21 cellular contexts compared by ENCODE assay signal in the genomic region with DNA sequence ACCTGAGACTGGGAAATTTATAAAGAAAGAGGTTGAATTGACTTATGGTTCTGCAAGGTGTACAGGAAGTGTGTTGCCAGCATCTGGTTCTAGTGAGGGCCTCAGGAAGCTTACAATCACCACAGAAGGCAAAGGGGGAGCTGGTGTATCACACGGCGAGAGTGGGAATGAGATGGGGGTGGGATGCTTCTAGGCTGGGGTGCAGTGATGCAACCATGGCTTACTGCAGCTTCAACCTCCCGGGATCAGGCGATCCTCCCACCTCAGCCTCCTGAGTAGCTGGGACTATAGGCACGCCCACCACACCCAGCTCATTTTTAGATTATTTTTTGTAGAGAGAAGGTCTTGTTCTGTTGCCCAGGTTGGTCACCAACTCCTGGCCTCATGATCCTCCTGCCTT.
A peak's percentile ranks its signal among the peaks of the same experiment; 100 is the strongest.
DNase-seq lines count a peak whose midpoint lies in the region; ATAC-seq, FAIRE-seq and TF ChIP-seq lines count a peak whose summit lies in the region.
"Had no signal": no experiment of that assay in that cellular context is flagged by ENCODE, and none has a peak within 500 bp of the region (broad histone marks: within the 10 kb centered on the region; RNA-seq: fewer than 3 reads in every experiment).

No MANE protein-coding gene starts in this region.

- H3K9me3 ChIP-seq in HepG2 (ENCODE audit: low read length): no peaks in the 10 kb centered on the region
- H3K9me3 ChIP-seq in right lobe of liver: no peaks in the 10 kb centered on the region
- no peaks in the 10 kb centered on the region for H3K9me3 ChIP-seq in naive thymus-derived CD4-positive, alpha-beta T cell (ENCODE audit: control insufficient read depth in 2 of 3, low read length in 3 of 3)

- no peaks in the 10 kb centered on the region for H4K20me1 ChIP-seq in HepG2 (ENCODE audit: insufficient read depth, low read length)

- in situ Hi-C loops in HepG2 (cut with HindIII; ENCODE audit: extremely low pct_ligation_motif_present, low pct_unique_long_range_greater_than_20kb): no loop called here

- intact Hi-C loops in HepG2 (cut with micrococcal nuclease; ENCODE audit: unreplicated experiment): no loop called here
- intact Hi-C loops in right lobe of liver (cut with DNase I): no loop called here
- intact Hi-C loops in naive thymus-derived CD4-positive, alpha-beta T cell (cut with micrococcal nuclease): no loop called here

- peaks cover 64% of the 10 kb centered on the region for H3K79me2 ChIP-seq in HepG2 (ENCODE audit: insufficient read depth, low read length)

- POLR2A ChIA-PET in HepG2 (lab: Yijun Ruan, JAX): interaction anchor here (0.8 to 1.5 kb wide), 5 partner anchors 9 to 77 kb away, joined by 3 to 9 read pairs (median 3); no protein-coding TSS in a partner anchor
- POLR2A ChIA-PET in naive thymus-derived CD4-positive, alpha-beta T cell (lab: Charles Lee): no interaction called here

- H3K36me3 ChIP-seq in HepG2 (replicated peaks in 1 of 2; ENCODE audit: control insufficient read depth in 1 of 2, insufficient read depth in 2 of 2, low read length in 2 of 2) (peaks cover 10 to 19% of the 10 kb centered on the region in 2 experiments), right lobe of liver (no peaks in the 10 kb centered on the region)
- H3K36me3 ChIP-seq in naive thymus-derived CD4-positive, alpha-beta T cell (ENCODE audit: control insufficient read depth in 2 of 3, insufficient read depth in 3 of 3, low read length in 3 of 3): no peaks in the 10 kb centered on the region

- H3K4me3 Mint-ChIP-seq in glutamatergic neuron (ENCODE audit: unreplicated experiment) (no peak overlapping the region), nephron (no peak overlapping the region)
- no peak overlapping the region for H3K4me3 Mint-ChIP-seq in naive thymus-derived CD4-positive, alpha-beta T cell
- H3K4me3 Mint-ChIP-seq: CD8-positive, alpha-beta T cell; HFFc6; IgD-negative memory B cell had no signal

- H3K4me3 ChIP-seq in HepG2 (replicated peaks in 1 of 3; ENCODE audit: insufficient read depth in 1 of 3, low read depth in 2 of 3, low read length in 3 of 3) (no peak overlapping the region), right lobe of liver (no peak overlapping the region)
- H3K4me3 ChIP-seq in naive thymus-derived CD4-positive, alpha-beta T cell (ENCODE audit: low read length): no peak overlapping the region

- no peaks in the 10 kb centered on the region for H3K36me3 Mint-ChIP-seq in glutamatergic neuron (ENCODE audit: unreplicated experiment)
- H3K36me3 Mint-ChIP-seq in nephron (ENCODE audit: low read depth): peaks cover 5% of the 10 kb centered on the region
- H3K36me3 Mint-ChIP-seq in naive thymus-derived CD4-positive, alpha-beta T cell: peaks cover 0 to 10% (median 4%) of the 10 kb centered on the region in 5 donors
- H3K36me3 Mint-ChIP-seq: CD8-positive, alpha-beta T cell; IgD-negative memory B cell had no signal

- H3K4me1 ChIP-seq in HepG2 (ENCODE audit: insufficient read depth, low read length) (peaks cover 96% of the 10 kb centered on the region), right lobe of liver (peaks cover 0 to 18% (median 6%) of the 10 kb centered on the region in 4 donors)
- H3K4me1 ChIP-seq in naive thymus-derived CD4-positive, alpha-beta T cell (ENCODE audit: control insufficient read depth in 2 of 2, insufficient read depth in 2 of 2, low read length in 2 of 2): no peaks in the 10 kb centered on the region

- H3K27me3 ChIP-seq in HepG2 (ENCODE audit: control insufficient read depth in 1 of 2, insufficient read depth in 2 of 2, low read length in 2 of 2) (no peaks in the 10 kb centered on the region), right lobe of liver (no peaks in the 10 kb centered on the region)
- no peaks in the 10 kb centered on the region for H3K27me3 ChIP-seq in naive thymus-derived CD4-positive, alpha-beta T cell (ENCODE audit: control insufficient read depth in 2 of 2, insufficient read depth in 2 of 2, low read length in 2 of 2)

- TF ChIP-seq CTCF in HepG2 (CRISPR knock-in tag; IDR thresholded peaks at IDR 0.05) (no peak), right lobe of liver (IDR thresholded peaks at IDR 0.05) (no peak), glutamatergic neuron (IDR thresholded peaks at IDR 0.05; ENCODE audit: partially characterized antibody, unreplicated experiment) (no peak), nephron (IDR thresholded peaks at IDR 0.05; ENCODE audit: unreplicated experiment in 3 of 3) (no peak)

- DNase-seq in HepG2 (ENCODE audit: low spot score): no peak
- no peak for DNase-seq in right lobe of liver
- no peak for DNase-seq in glutamatergic neuron
- DNase-seq in naive thymus-derived CD4-positive, alpha-beta T cell: no peak
- no peak for DNase-seq in stimulated activated naive CD4-positive, alpha-beta T cell treated with Interleukin-2 at 50 U/mL for 16 hours (lab: John Stamatoyannopoulos, UW)
- DNase-seq in activated CD4-positive, alpha-beta T cell treated with anti-CD3 and anti-CD28 coated beads, Interleukin-2, amount 50 U/mL, for 1 hour: no peak
- no peak for DNase-seq in EL
- DNase-seq: C1 segment of cervical spinal cord; CD8-positive, alpha-beta T cell; DMS153; HFFc6; NCI-H1105; NCI-H146; NCI-H2029 treated with DMSO at 0.1 percent for 48 hours; NCI-H2171 treated with DMSO at 0.1 percent for 48 hours; NCI-H524 treated with DMSO at 0.1 percent for 48 hours; Right ventricle myocardium superior had no signal

- TF ChIP-seq POLR2A in HepG2 (IDR thresholded peaks at IDR 0.05; ENCODE audit: insufficient read depth in 1 of 2, low read depth in 2 of 2, low read length in 2 of 2) (no peak), right lobe of liver (IDR thresholded peaks at IDR 0.05) (no peak)

- TF ChIP-seq RAD21 in HepG2 (CRISPR knock-in tag; IDR thresholded peaks at IDR 0.05): no peak

- no peak for ATAC-seq in HepG2
- ATAC-seq in right lobe of liver: no peak
- no peak for ATAC-seq in naive thymus-derived CD4-positive, alpha-beta T cell
- ATAC-seq: CD8-positive, alpha-beta T cell had no signal

- WGBS in HepG2 (ENCODE audit: low lambda C conversion rate): 95% methylated on average over 5 of the region's 5 CpGs
- 100% methylated on average over 3 of the region's 5 CpGs for WGBS in right lobe of liver (ENCODE audit: insufficient coverage, low coverage, low lambda C conversion rate, missing lambda C conversion rate)

- H3K9me3 Mint-ChIP-seq in glutamatergic neuron (ENCODE audit: unreplicated experiment) (no peaks in the 10 kb centered on the region), nephron (no peaks in the 10 kb centered on the region)
- no peaks in the 10 kb centered on the region for H3K9me3 Mint-ChIP-seq in naive thymus-derived CD4-positive, alpha-beta T cell
- H3K9me3 Mint-ChIP-seq: HFFc6 had no signal

- H3K27ac Mint-ChIP-seq in glutamatergic neuron (ENCODE audit: unreplicated experiment) (peak overlapping the region; percentile 28), nephron (peak overlapping the region; percentile 72 to 87 (median 82))
- no peak overlapping the region for H3K27ac Mint-ChIP-seq in naive thymus-derived CD4-positive, alpha-beta T cell
- H3K27ac Mint-ChIP-seq: CD8-positive, alpha-beta T cell; HFFc6; IgD-negative memory B cell had no signal

- TF ChIP-seq EP300 in HepG2 (IDR thresholded peaks at IDR 0.05; ENCODE audit: low read depth in 2 of 2, low read length in 2 of 2): no peak
- no peak for TF ChIP-seq EP300 in HepG2 (CRISPR knock-in tag; IDR thresholded peaks at IDR 0.05; ENCODE audit: borderline replicate concordance)

- H3K27ac ChIP-seq in HepG2 (ENCODE audit: extremely low read length, insufficient read depth, low read length) (peak overlapping the region; percentile 51), right lobe of liver (no peak overlapping the region)
- H3K27ac ChIP-seq in naive thymus-derived CD4-positive, alpha-beta T cell (ENCODE audit: low read depth, low read length): no peak overlapping the region
- H3K27ac ChIP-seq: 22Rv1 had no signal

- H3K27me3 Mint-ChIP-seq in glutamatergic neuron (ENCODE audit: unreplicated experiment) (no peaks in the 10 kb centered on the region), nephron (ENCODE audit: low read depth) (peaks cover 7% of the 10 kb centered on the region)
- peaks cover 11 to 26% (median 19%) of the 10 kb centered on the region in 5 donors for H3K27me3 Mint-ChIP-seq in naive thymus-derived CD4-positive, alpha-beta T cell
- H3K27me3 Mint-ChIP-seq: IgD-negative memory B cell had no signal

- CTCF ChIA-PET in HepG2 (lab: Yijun Ruan, JAX; ENCODE audit: low intra/inter-chr PET ratio, low total read pairs): no interaction called here
- CTCF ChIA-PET in naive thymus-derived CD4-positive, alpha-beta T cell (lab: Charles Lee): no interaction called here

- H3K4me1 Mint-ChIP-seq in glutamatergic neuron (ENCODE audit: low read depth, unreplicated experiment): peaks cover 13% of the 10 kb centered on the region
- H3K4me1 Mint-ChIP-seq in nephron: peaks cover 45% of the 10 kb centered on the region
- peaks cover 0 to 8% (median 0%) of the 10 kb centered on the region in 7 donors for H3K4me1 Mint-ChIP-seq in naive thymus-derived CD4-positive, alpha-beta T cell
- H3K4me1 Mint-ChIP-seq: IgD-negative memory B cell had no signal

- no TSS peak for BruUV-seq in HepG2 (replicated peaks; lab: Mats Ljungman, UMichigan)

- H3K9ac ChIP-seq in HepG2 (ENCODE audit: insufficient read depth, low read depth, low read length): no peak overlapping the region

- FAIRE-seq in HepG2 (lab: Jason Lieb, UNC): no peak
- FAIRE-seq: GM12892 had no signal

- no peak overlapping the region for H3K4me2 ChIP-seq in HepG2 (ENCODE audit: low read depth, low read length)

- H2AFZ ChIP-seq in HepG2 (ENCODE audit: low read length): no peak overlapping the region

TF ChIP-seq in HepG2, 621 proteins besides CTCF, POLR2A, EP300 and RAD21 (continues in another document):
- no peak for TF ChIP-seq MTF1 (CRISPR knock-in tag; IDR thresholded peaks at IDR 0.05)
- TF ChIP-seq THAP11 (CRISPR knock-in tag; IDR thresholded peaks at IDR 0.05): no peak
- TF ChIP-seq ZNF652 (CRISPR knock-in tag; IDR thresholded peaks at IDR 0.05; ENCODE audit: borderline replicate concordance, low read depth): no peak
- TF ChIP-seq ZNF619 (CRISPR knock-in tag; IDR thresholded peaks at IDR 0.05): no peak
- no peak for TF ChIP-seq NFIB (CRISPR knock-in tag; IDR thresholded peaks at IDR 0.05; ENCODE audit: borderline replicate concordance)
- TF ChIP-seq RBM22 (optimal IDR thresholded peaks at IDR 0.05; ENCODE audit: low read length): peak; percentile 77
- no peak for TF ChIP-seq ZNF615 (CRISPR knock-in tag; IDR thresholded peaks at IDR 0.05; ENCODE audit: borderline replicate concordance)
- TF ChIP-seq, protein P1, sequence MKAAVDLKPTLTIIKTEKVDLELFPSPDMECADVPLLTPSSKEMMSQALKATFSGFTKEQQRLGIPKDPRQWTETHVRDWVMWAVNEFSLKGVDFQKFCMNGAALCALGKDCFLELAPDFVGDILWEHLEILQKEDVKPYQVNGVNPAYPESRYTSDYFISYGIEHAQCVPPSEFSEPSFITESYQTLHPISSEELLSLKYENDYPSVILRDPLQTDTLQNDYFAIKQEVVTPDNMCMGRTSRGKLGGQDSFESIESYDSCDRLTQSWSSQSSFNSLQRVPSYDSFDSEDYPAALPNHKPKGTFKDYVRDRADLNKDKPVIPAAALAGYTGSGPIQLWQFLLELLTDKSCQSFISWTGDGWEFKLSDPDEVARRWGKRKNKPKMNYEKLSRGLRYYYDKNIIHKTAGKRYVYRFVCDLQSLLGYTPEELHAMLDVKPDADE (CRISPR knock-in tag; IDR thresholded peaks at IDR 0.05): no peak

Comparison
In these comparisons a context has a peak if more than half of its experiments do, and no peak if none do; other contexts are left out.
1. H3K27ac Mint-ChIP-seq: peak in glutamatergic neuron (single experiment) and nephron (3 of 3); none in naive thymus-derived CD4-positive, alpha-beta T cell (0 of 9).